1 cellular context compared by ENCODE assay signal in genomic region chr19:6414033-6414643, GRCh38.
TF ChIP-seq lines count a peak whose summit lies in the region.

No MANE protein-coding gene starts in this region.

TF ChIP-seq in H1, 55 proteins besides CTCF, POLR2A, EP300 and RAD21:
- TF ChIP-seq ASH2L (IDR thresholded peaks at IDR 0.05; ENCODE audit: low read length) (no peak), TBP (IDR thresholded peaks at IDR 0.05; ENCODE audit: low read depth, low read length) (no peak), E2F6 (IDR thresholded peaks at IDR 0.05) (no peak), SRF (IDR thresholded peaks at IDR 0.05; ENCODE audit: low read depth, low read length) (no peak), HDAC2 (IDR thresholded peaks at IDR 0.05; ENCODE audit: borderline replicate concordance in 1 of 2, low read depth in 2 of 2, low read length in 2 of 2) (no peak), BRCA1 (IDR thresholded peaks at IDR 0.05; ENCODE audit: low read depth, low read length) (no peak), CTBP2 (IDR thresholded peaks at IDR 0.05; ENCODE audit: borderline replicate concordance, insufficient read depth, insufficient read length, low read length) (no peak), CREB1 (IDR thresholded peaks at IDR 0.05) (no peak), SP1 (IDR thresholded peaks at IDR 0.05; ENCODE audit: low read depth, low read length) (no peak), ZNF274 (IDR thresholded peaks at IDR 0.05; ENCODE audit: borderline replicate concordance, extremely low read depth, low read length) (no peak), KDM4A (IDR thresholded peaks at IDR 0.05; ENCODE audit: low read depth, low read length, severe bottlenecking) (no peak), YY1 (IDR thresholded peaks at IDR 0.05; ENCODE audit: low read depth, low read length) (no peak)
